Comparison of ENCODE assay signal across 30 cellular contexts in genomic region chr7:1644341-1645070, GRCh38. TPM values are rescaled to one million over a fixed set of nuclear protein-coding genes. Genes with fewer than 3 reads are reported as not detected.
"Had no signal": no experiment of that assay in that cellular context is flagged by ENCODE, and none has a peak within 500 bp of the region (broad histone marks: within the 10 kb centered on the region; RNA-seq: fewer than 3 reads in every experiment).

No MANE protein-coding gene starts in this region.

- H3K4me3 ChIP-seq: dorsolateral prefrontal cortex, gastrocnemius medialis, hepatocyte, pancreas, right lobe of liver, stomach, thyroid gland had no signal

- DNase-seq: caudate nucleus; cerebellar nuclear complex; dorsolateral prefrontal cortex; effector CD4-positive, alpha-beta T cell; foreskin fibroblast; gastrocnemius medialis; head of caudate nucleus; kidney glomerular epithelial cell; left colon; mesendoderm; midbrain; naive thymus-derived CD8-positive, alpha-beta T cell; nephron progenitor cell; occipital lobe; retina; small intestine; stimulated activated CD4-positive, alpha-beta T cell treated with anti-CD3 and anti-CD28 coated beads, Interleukin-12 subunit alpha, Interleukin-12 subunit beta, amount 100 ng/mL, for 4 hours; stimulated activated CD4-positive, alpha-beta T cell treated with anti-CD3 and anti-CD28 coated beads, Interleukin-1b, Interleukin-23, amount 100 ng/mL, for 48 hours; stimulated activated CD4-positive, alpha-beta T cell treated with anti-CD3 and anti-CD28 coated beads, Interleukin-4, amount 100 ng/mL, for 1 hour; stimulated activated CD8-positive, alpha-beta memory T cell treated with anti-CD3 and anti-CD28 coated beads, Interleukin-4, amount 100 ng/mL, for 48 hours; stimulated activated naive CD4-positive, alpha-beta T cell treated with Interleukin-2 at 50 U/mL for 16 hours; stomach; thyroid gland had no signal

- H3K36me3 ChIP-seq: gastrocnemius medialis, pancreas, right lobe of liver, stomach, thyroid gland had no signal

- H3K4me2 ChIP-seq: hepatocyte had no signal

- FAIRE-seq: colon, islet of Langerhans, pancreas, small intestine had no signal

- H3K4me1 ChIP-seq: right lobe of liver, thyroid gland had no signal

- H3K27ac ChIP-seq: dorsolateral prefrontal cortex, hepatocyte, pancreas, right lobe of liver, stomach, thyroid gland had no signal

- ATAC-seq: esophagus mucosa; gastrocnemius medialis; left colon; naive thymus-derived CD8-positive, alpha-beta T cell; pancreas; right lobe of liver had no signal

- H3K9me3 ChIP-seq: gastrocnemius medialis, pancreas, right lobe of liver, stomach, thyroid gland had no signal

- H3K79me2 ChIP-seq: hepatocyte had no signal

- H3K27me3 ChIP-seq: gastrocnemius medialis, hepatocyte, right lobe of liver, thyroid gland had no signal

- H2AFZ ChIP-seq: hepatocyte had no signal

RNA-seq across cellular contexts. Expression of gene ELFN1, which starts 25.6 kb away (rescaled TPM):
- total RNA-seq: myocyte; naive thymus-derived CD8-positive, alpha-beta T cell had no signal
- polyA plus RNA-seq: naive thymus-derived CD8-positive, alpha-beta T cell had no signal
